14 cellular contexts compared by ENCODE assay signal in genomic region chr6:31927868-31928671, GRCh38. TPM values are rescaled to one million over a fixed set of nuclear protein-coding genes. Genes with fewer than 3 reads are reported as not detected.
DNase-seq lines count a peak whose midpoint lies in the region; ATAC-seq and TF ChIP-seq lines count a peak whose summit lies in the region.
"Had no signal": no experiment of that assay in that cellular context is flagged by ENCODE, and none has a peak within 500 bp of the region (broad histone marks: within the 10 kb centered on the region; RNA-seq: fewer than 3 reads in every experiment).

No MANE protein-coding gene starts in this region.

- TF ChIP-seq POLR2A in Peyer's patch (IDR thresholded peaks at IDR 0.05), result no peak

- H3K36me3 ChIP-seq in Peyer's patch (no peaks in the 10 kb centered on the region), iPS-15b (ENCODE audit: control insufficient read depth, insufficient read depth, low read length) (no peaks in the 10 kb centered on the region), skeletal muscle tissue (ENCODE audit: control insufficient read depth in 3 of 3, insufficient read depth in 3 of 3, low read length in 3 of 3) (no peaks in the 10 kb centered on the region)

- no peak for TF ChIP-seq CTCF in Peyer's patch (IDR thresholded peaks at IDR 0.05)

- H3K27ac ChIP-seq in Peyer's patch, result peak overlapping the region in 3 of 4 donors; percentile 38 to 53 (median 44)
- no peak overlapping the region for H3K27ac ChIP-seq in skeletal muscle tissue (ENCODE audit: low read depth, low read length)
- H3K27ac ChIP-seq: PC-9 had no signal

- H3K9me3 ChIP-seq in Peyer's patch (no peaks in the 10 kb centered on the region), iPS-15b (ENCODE audit: control insufficient read depth, insufficient read depth, low read length) (no peaks in the 10 kb centered on the region), skeletal muscle tissue (ENCODE audit: control insufficient read depth in 3 of 3, low read length in 3 of 3) (no peaks in the 10 kb centered on the region)

- H3K4me3 ChIP-seq in Peyer's patch (peak overlapping the region in 3 of 4 donors; percentile 16 to 48 (median 28)), iPS-15b (ENCODE audit: low read depth, low read length) (no peak overlapping the region), skeletal muscle tissue (ENCODE audit: low read length in 3 of 3) (peak overlapping the region in 2 of 3 donors; percentile 43 to 52)
- H3K4me3 ChIP-seq: GM12878, PC-9 had no signal

- H3K27me3 ChIP-seq in Peyer's patch (no peaks in the 10 kb centered on the region), iPS-15b (ENCODE audit: control insufficient read depth, insufficient read depth, low read length) (no peaks in the 10 kb centered on the region), skeletal muscle tissue (ENCODE audit: control insufficient read depth in 3 of 3, insufficient read depth in 3 of 3, low read length in 3 of 3) (peaks cover 0 to 10% (median 3%) of the 10 kb centered on the region in 3 donors)

- no peak for ATAC-seq in GM21528 (IDR thresholded peaks at IDR 0.05; ENCODE audit: low FRiP score, unreplicated experiment)
- ATAC-seq: activated CD4-positive, CD25-positive, alpha-beta regulatory T cell treated with anti-CD3 and anti-CD28 coated beads, Interleukin-2, amount 50 U/mL, for 24 hours; GM12878 had no signal

- H3K9ac ChIP-seq in iPS-15b (ENCODE audit: low read depth, low read length), result peak overlapping the region; percentile 24
- H3K9ac ChIP-seq in skeletal muscle tissue (ENCODE audit: low read depth in 1 of 3, low read length in 3 of 3), result peak overlapping the region in 2 of 3 donors; percentile 32 to 45

- DNase-seq in Peyer's patch, result no peak
- DNase-seq in EL, result no peak
- no peak for DNase-seq in T-helper 1 cell
- DNase-seq: activated CD8-positive, alpha-beta memory T cell treated with anti-CD3 and anti-CD28 coated beads, Interleukin-2, amount 50 U/mL, for 48 hours; DMS79 treated with DMSO at 0.1 percent for 48 hours; NCI-H1417; NCI-H510A treated with DMSO at 0.1 percent for 48 hours; PC-9 had no signal

- H3K4me1 ChIP-seq in Peyer's patch, result no peaks in the 10 kb centered on the region
- H3K4me1 ChIP-seq in iPS-15b (ENCODE audit: control insufficient read depth, insufficient read depth, low read length), result no peaks in the 10 kb centered on the region
- no peaks in the 10 kb centered on the region for H3K4me1 ChIP-seq in skeletal muscle tissue (ENCODE audit: control insufficient read depth in 3 of 3, insufficient read depth in 3 of 3, low read length in 3 of 3)

RNA-seq across cellular contexts. Expression of gene C2, which starts 0.6 kb away (rescaled TPM):
- 10 to 100 TPM; 15.3 to 63.2 (median 38.4) TPM for total RNA-seq in Peyer's patch
- 8.4 TPM for total RNA-seq in skeletal muscle tissue
- total RNA-seq: pulmonary artery endothelial cell had no signal

RNA-seq across cellular contexts. Expression of gene CFB, which starts 17.8 kb away (rescaled TPM):
- total RNA-seq in Peyer's patch, result 100 to 1,000 TPM in 1 of 4 donors, 10 to 100 TPM in 3; 23.1 to 183 (median 89.9) TPM
- 3.7 TPM for total RNA-seq in skeletal muscle tissue

RNA-seq across cellular contexts. Expression of gene ZBTB12, which starts 26.2 kb away (rescaled TPM):
- total RNA-seq in Peyer's patch, result 1 to 10 TPM in 3 of 4 donors, not detected in 1; 1.0 to 5.0 (median 1.9) TPM
- 6.3 TPM for total RNA-seq in skeletal muscle tissue

RNA-seq across cellular contexts. Expression of gene EHMT2, which starts 30.6 kb away (rescaled TPM):
- total RNA-seq in Peyer's patch (10 to 100 TPM; 25.0 to 75.1 (median 50.6) TPM), skeletal muscle tissue (24.0 TPM)

RNA-seq across cellular contexts. Expression of gene NELFE, which starts 30.7 kb away (rescaled TPM):
- total RNA-seq in Peyer's patch (10 to 100 TPM; 45.4 to 59.7 (median 50.2) TPM), skeletal muscle tissue (61.6 TPM)
